In genomic region chr7:122212754-122213153, GRCh38 we compare ENCODE assay signal across 14 cellular contexts.
DNase-seq lines count a peak whose midpoint lies in the region; TF ChIP-seq lines count a peak whose summit lies in the region.
"Had no signal": no experiment of that assay in that cellular context is flagged by ENCODE, and none has a peak within 500 bp of the region (broad histone marks: within the 10 kb centered on the region; RNA-seq: fewer than 3 reads in every experiment).

No MANE protein-coding gene starts in this region.

- TF ChIP-seq CTCF in MM.1S (IDR thresholded peaks at IDR 0.05; ENCODE audit: low read length) (no peak), choroid plexus epithelial cell (conservative IDR thresholded peaks at IDR 0.05; ENCODE audit: low read depth, low read length) (no peak), ascending aorta (IDR thresholded peaks at IDR 0.05) (no peak)

- H3K79me2 ChIP-seq in MM.1S (ENCODE audit: low read length), result no peaks in the 10 kb centered on the region

- H3K4me2 ChIP-seq in MM.1S (ENCODE audit: low read depth, low read length), result peak overlapping the region; percentile 26
- H3K4me2 ChIP-seq: BLaER1 treated with 17β-estradiol and CSF1 and Interleukin-3, amounts not matched to agents 10 nM and 100 nM had no signal

- H3K27me3 ChIP-seq in MM.1S (replicated peaks; ENCODE audit: insufficient read depth, low read length) (no peaks in the 10 kb centered on the region), ascending aorta (no peaks in the 10 kb centered on the region)
- H3K27me3 ChIP-seq: BLaER1 treated with 17β-estradiol and CSF1 and Interleukin-3, amounts not matched to agents 10 nM and 100 nM had no signal

- peak; percentile 43 for DNase-seq in EH (ENCODE audit: low read depth)
- DNase-seq in MM.1S, result peak; percentile 82
- peak; percentile 34 for DNase-seq in choroid plexus epithelial cell (ENCODE audit: low read depth)
- DNase-seq in foreskin melanocyte, result peak; percentile 57
- no peak for DNase-seq in KG1 (lab: John Stamatoyannopoulos, UW)
- no peak for DNase-seq in DMS 273 treated with DMSO at 0.1 percent for 48 hours (lab: John Stamatoyannopoulos, UW)
- no peak for DNase-seq in mucosa of gallbladder (ENCODE audit: low spot score)
- DNase-seq in ascending aorta (ENCODE audit: low spot score in 2 of 2), result no peak
- DNase-seq: 8988T; ACHN; CD4-positive, CD25-positive, alpha-beta regulatory T cell; HCEC 1CT had no signal

- H3K9ac ChIP-seq in MM.1S (ENCODE audit: low read length), result no peak overlapping the region
- H3K9ac ChIP-seq: BLaER1 treated with 17β-estradiol and CSF1 and Interleukin-3, amounts not matched to agents 10 nM and 100 nM had no signal

- H3F3A ChIP-seq in MM.1S (ENCODE audit: insufficient read depth, low read length), result peaks cover 25% of the 10 kb centered on the region

- H3K9me2 ChIP-seq in MM.1S (replicated peaks; ENCODE audit: insufficient read depth, low read length), result no peaks in the 10 kb centered on the region

- H4K20me1 ChIP-seq in MM.1S (ENCODE audit: insufficient read depth, low read length), result no peaks in the 10 kb centered on the region
- H4K20me1 ChIP-seq: BLaER1 treated with 17β-estradiol and CSF1 and Interleukin-3, amounts not matched to agents 10 nM and 100 nM had no signal

- H3K4me3 ChIP-seq in MM.1S (ENCODE audit: low read length) (no peak overlapping the region), choroid plexus epithelial cell (ENCODE audit: low read depth, low read length) (no peak overlapping the region), ascending aorta (no peak overlapping the region)
- H3K4me3 ChIP-seq: BLaER1 treated with 17β-estradiol and CSF1 and Interleukin-3, amounts not matched to agents 10 nM and 100 nM had no signal

- 0 out of 2 replicates have a peak overlapping the region, but pooled peaks have one; percentile 7 for H2AFZ ChIP-seq in MM.1S (ENCODE audit: low read length)

- H3K9me3 ChIP-seq in MM.1S (replicated peaks; ENCODE audit: insufficient read depth, low read length) (no peaks in the 10 kb centered on the region), ascending aorta (peaks cover 0 to under 1% of the 10 kb centered on the region in 2 donors)

- H3K4me1 ChIP-seq in MM.1S (ENCODE audit: low read length) (peaks cover 30% of the 10 kb centered on the region), ascending aorta (no peaks in the 10 kb centered on the region)
- H3K4me1 ChIP-seq: BLaER1 treated with 17β-estradiol and CSF1 and Interleukin-3, amounts not matched to agents 10 nM and 100 nM had no signal

- H3K36me3 ChIP-seq in MM.1S (replicated peaks; ENCODE audit: insufficient read depth, low read length) (no peaks in the 10 kb centered on the region), ascending aorta (no peaks in the 10 kb centered on the region)
- H3K36me3 ChIP-seq: BLaER1 treated with 17β-estradiol and CSF1 and Interleukin-3, amounts not matched to agents 10 nM and 100 nM had no signal

- H3K27ac ChIP-seq in MM.1S (ENCODE audit: low read length) (peak overlapping the region; percentile 60), ascending aorta (no peak overlapping the region)
- H3K27ac ChIP-seq: BLaER1 treated with 17β-estradiol and CSF1 and Interleukin-3, amounts not matched to agents 10 nM and 100 nM; HL-60 had no signal

- intact Hi-C loops in ascending aorta (cut with DNase I), result no loop called here

Comparison
In these comparisons a context has a peak if more than half of its experiments do, and no peak if none do; other contexts are left out.
1. DNase-seq: peak in EH (single experiment), MM.1S (single experiment), choroid plexus epithelial cell (single experiment) and foreskin melanocyte (single experiment); none in KG1 (single experiment), DMS 273 treated with DMSO at 0.1 percent for 48 hours (single experiment), mucosa of gallbladder (single experiment) and ascending aorta (0 of 2).